1 cellular context compared by ENCODE assay signal in genomic region chr3:130140756-130141155, GRCh38.
TF ChIP-seq lines count a peak whose summit lies in the region.

No MANE protein-coding gene starts in this region.

TF ChIP-seq in endothelial cell of umbilical vein, 7 proteins besides CTCF, POLR2A, EP300 and RAD21:
- peak; percentile 42 for TF ChIP-seq FOS (IDR thresholded peaks at IDR 0.05; ENCODE audit: borderline replicate concordance, insufficient read depth, low read length)
